In genomic region chr14:36582011-36582873, GRCh38 we compare ENCODE assay signal across 9 cellular contexts. TPM values are rescaled to one million over a fixed set of nuclear protein-coding genes. Genes with fewer than 3 reads are reported as not detected.
DNase-seq lines count a peak whose midpoint lies in the region; ATAC-seq and TF ChIP-seq lines count a peak whose summit lies in the region.
"Had no signal": no experiment of that assay in that cellular context is flagged by ENCODE, and none has a peak within 500 bp of the region (broad histone marks: within the 10 kb centered on the region; RNA-seq: fewer than 3 reads in every experiment).

Gene NKX2-8 (minus strand): TSS chr14:36582614. CDS start chr14:36582389, 225 bp downstream.

- H3K36me3 ChIP-seq in adipocyte (ENCODE audit: control insufficient read depth, insufficient read depth, low read length, severe bottlenecking) (no peaks in the 10 kb centered on the region), kidney epithelial cell (ENCODE audit: control insufficient read depth, insufficient read depth, low read length) (no peaks in the 10 kb centered on the region), tibial artery (no peaks in the 10 kb centered on the region)
- H3K36me3 ChIP-seq: SJCRH30 had no signal

- H3K9me3 Mint-ChIP-seq in activated CD4-positive, alpha-beta T cell treated with anti-CD3 and anti-CD28 coated beads, Interleukin-2, amount 10 ng/mL, durations not matched to agents 24 days and 14 days: no peaks in the 10 kb centered on the region

- H3K9me3 ChIP-seq in adipocyte (ENCODE audit: control insufficient read depth, low read length) (no peaks in the 10 kb centered on the region), tibial artery (no peaks in the 10 kb centered on the region)
- H3K9me3 ChIP-seq: SJCRH30 had no signal

- peak within 1 kb of the TSS; percentile 78 for H3K4me3 ChIP-seq in adipocyte (ENCODE audit: low read length)
- H3K4me3 ChIP-seq in kidney epithelial cell (ENCODE audit: low read depth, low read length): peak within 1 kb of the TSS; percentile 42
- H3K4me3 ChIP-seq in tibial artery: peak within 1 kb of the TSS; percentile 32 to 54
- H3K4me3 ChIP-seq: SJCRH30 had no signal

- no peaks in the 10 kb centered on the region for H3K36me3 Mint-ChIP-seq in activated CD4-positive, alpha-beta T cell treated with anti-CD3 and anti-CD28 coated beads, Interleukin-2, amount 10 ng/mL, durations not matched to agents 24 days and 14 days (ENCODE audit: low read depth)

- H3K9ac ChIP-seq in adipocyte (ENCODE audit: low read length): no peak within 1 kb of the TSS

- intact Hi-C loops in activated CD4-positive, alpha-beta T cell treated with anti-CD3 and anti-CD28 coated beads, Interleukin-2, amount 10 ng/mL, durations not matched to agents 24 days and 14 days (cut with micrococcal nuclease): loop anchor here (2.0 to 10.0 kb wide), 4 partner anchors 60 to 1633 kb away; partner anchors contain the start of genes FOXA1, NKX2-1 and TTC6
- intact Hi-C loops in tibial artery (cut with DNase I; ENCODE audit: low total_unique reads): no loop called here

- no peaks in the 10 kb centered on the region for H3K4me1 Mint-ChIP-seq in activated CD4-positive, alpha-beta T cell treated with anti-CD3 and anti-CD28 coated beads, Interleukin-2, amount 10 ng/mL, durations not matched to agents 24 days and 14 days

- peak; percentile 44 for DNase-seq in activated CD4-positive, alpha-beta T cell treated with anti-CD3 and anti-CD28 coated beads, Interleukin-2, amount 10 ng/mL, durations not matched to agents 24 days and 14 days
- DNase-seq in activated CD4-positive, alpha-beta T cell treated with anti-CD3 and anti-CD28 coated beads for 4 hours: no peak
- DNase-seq in adipocyte (ENCODE audit: low read depth): peak; percentile 6
- DNase-seq in kidney epithelial cell (ENCODE audit: low read depth): no peak
- DNase-seq in tibial artery: no peak
- DNase-seq in globus pallidus (ENCODE audit: low spot score): no peak
- DNase-seq in NCI-H2029 (lab: John Stamatoyannopoulos, UW): no peak
- DNase-seq: SJCRH30 had no signal

- H3K27me3 Mint-ChIP-seq in activated CD4-positive, alpha-beta T cell treated with anti-CD3 and anti-CD28 coated beads, Interleukin-2, amount 10 ng/mL, durations not matched to agents 24 days and 14 days: peaks cover 67% of the 10 kb centered on the region

- no peak for TF ChIP-seq CTCF in kidney epithelial cell (IDR thresholded peaks at IDR 0.05; ENCODE audit: insufficient read depth, low read length, poor library complexity, severe bottlenecking)
- no peak for TF ChIP-seq CTCF in tibial artery (IDR thresholded peaks at IDR 0.05)

- H3K27me3 ChIP-seq in adipocyte (replicated peaks; ENCODE audit: control insufficient read depth, insufficient read depth, low read length) (peaks cover 76% of the 10 kb centered on the region), kidney epithelial cell (ENCODE audit: control insufficient read depth, insufficient read depth, low read length) (peaks cover 75% of the 10 kb centered on the region), tibial artery (peaks cover 0 to 86% of the 10 kb centered on the region in 2 donors)
- H3K27me3 ChIP-seq: SJCRH30 had no signal

- no peak for ATAC-seq in HG02885 (IDR thresholded peaks at IDR 0.05; ENCODE audit: poor library complexity, unreplicated experiment)

- H3K4me1 ChIP-seq in adipocyte (ENCODE audit: control insufficient read depth, insufficient read depth, low read length): peaks cover 7% of the 10 kb centered on the region
- H3K4me1 ChIP-seq in tibial artery: peaks cover 0 to 34% (median 26%) of the 10 kb centered on the region in 4 donors
- H3K4me1 ChIP-seq: SJCRH30 had no signal

- H3K27ac ChIP-seq in tibial artery: no peak within 1 kb of the TSS
- H3K27ac ChIP-seq: SJCRH30 had no signal

- no peak within 1 kb of the TSS for H3K27ac Mint-ChIP-seq in activated CD4-positive, alpha-beta T cell treated with anti-CD3 and anti-CD28 coated beads, Interleukin-2, amount 10 ng/mL, durations not matched to agents 24 days and 14 days

- no peak within 1 kb of the TSS for H3K4me3 Mint-ChIP-seq in activated CD4-positive, alpha-beta T cell treated with anti-CD3 and anti-CD28 coated beads, Interleukin-2, amount 10 ng/mL, durations not matched to agents 24 days and 14 days

RNA-seq across cellular contexts. Expression of gene NKX2-8, which starts in this region (rescaled TPM):
- not detected in 2 replicates for total RNA-seq in activated CD4-positive, alpha-beta T cell treated with anti-CD3 and anti-CD28 coated beads, Interleukin-2, amount 10 ng/mL, durations not matched to agents 24 days and 14 days
- not detected in 2 replicates for total RNA-seq in kidney epithelial cell
- total RNA-seq: SJCRH30 had no signal

Comparison
In these comparisons a context has a peak if more than half of its experiments do, and no peak if none do; other contexts are left out.
1. Peak in DNase-seq in activated CD4-positive, alpha-beta T cell treated with anti-CD3 and anti-CD28 coated beads, Interleukin-2, amount 10 ng/mL, durations not matched to agents 24 days and 14 days; RNA of the gene not detected or under 1 TPM.